Comparison of ENCODE assay signal across 1 cellular context in genomic region chr14:94571950-94572349, GRCh38.
TF ChIP-seq lines count a peak whose summit lies in the region.

No MANE protein-coding gene starts in this region.

TF ChIP-seq in IMR-90, 13 proteins besides CTCF, POLR2A, EP300 and RAD21 (continued from another document):
- TF ChIP-seq FOS (IDR thresholded peaks at IDR 0.05; ENCODE audit: low read depth, low read length) = no peak
- TF ChIP-seq USF2 (IDR thresholded peaks at IDR 0.05; ENCODE audit: low read depth, low read length) = no peak
- TF ChIP-seq RCOR1 (IDR thresholded peaks at IDR 0.05; ENCODE audit: insufficient replicate concordance, low read length) = no peak
- no peak for TF ChIP-seq SMC3 (IDR thresholded peaks at IDR 0.05; ENCODE audit: low read depth, low read length)
- TF ChIP-seq MAFK (IDR thresholded peaks at IDR 0.05; ENCODE audit: low read depth, low read length) = no peak
- no peak for TF ChIP-seq ELK1 (IDR thresholded peaks at IDR 0.05; ENCODE audit: borderline replicate concordance, low read depth, low read length)
- no peak for TF ChIP-seq CHD1 (IDR thresholded peaks at IDR 0.05; ENCODE audit: low read depth, low read length)
